17 cellular contexts compared by ENCODE assay signal in the genomic region with DNA sequence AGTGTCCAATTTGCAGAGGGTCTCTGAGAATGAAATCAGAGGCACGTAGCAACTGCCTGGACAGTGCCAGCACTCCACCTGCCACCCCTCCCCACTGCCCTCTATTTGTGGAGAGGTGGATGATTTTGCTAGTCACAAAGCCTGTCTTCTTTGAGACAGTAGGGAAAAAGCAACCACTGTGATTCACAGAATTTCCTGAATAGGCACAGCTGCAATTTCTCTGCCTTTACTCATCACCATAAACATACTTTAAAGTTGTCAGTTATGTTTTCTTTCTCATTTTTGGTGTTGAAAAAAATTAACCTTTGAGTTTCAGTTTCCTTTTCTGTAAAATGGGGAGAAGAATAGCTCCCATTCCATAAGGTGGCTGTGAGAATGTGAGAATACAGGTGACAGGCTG.
DNase-seq lines count a peak whose midpoint lies in the region; TF ChIP-seq lines count a peak whose summit lies in the region.
"Had no signal": no experiment of that assay in that cellular context is flagged by ENCODE, and none has a peak within 500 bp of the region (broad histone marks: within the 10 kb centered on the region; RNA-seq: fewer than 3 reads in every experiment).

No MANE protein-coding gene starts in this region.

- peaks cover 8% of the 10 kb centered on the region for H3K36me3 Mint-ChIP-seq in MCF 10A (ENCODE audit: insufficient read depth, unreplicated experiment)
- peaks cover 18% of the 10 kb centered on the region for H3K36me3 Mint-ChIP-seq in type B pancreatic cell
- H3K36me3 Mint-ChIP-seq: activated naive CD8-positive, alpha-beta T cell treated with anti-CD3 and anti-CD28 coated beads, Interleukin-2, amount 10 ng/mL, durations not matched to agents 7 days and 5 days had no signal

- POLR2A ChIA-PET in MCF 10A (lab: Yijun Ruan, JAX), result interaction anchor here (0.7 to 3.9 kb wide), 10 partner anchors 8 to 131 kb away, joined by 3 to 21 read pairs (median 4); no protein-coding TSS in a partner anchor

- CTCF ChIA-PET in MCF 10A (lab: Yijun Ruan, JAX), result interaction anchor here (0.6 to 0.7 kb wide), 3 partner anchors 428 to 958 kb away, joined by 3 to 4 read pairs (median 3); no protein-coding TSS in a partner anchor

- H3K4me1 ChIP-seq in breast epithelium, result peaks cover 0 to 3% of the 10 kb centered on the region in 2 donors
- peaks cover 48% of the 10 kb centered on the region for H3K4me1 ChIP-seq in SJSA1 (replicated peaks)

- no peak for DNase-seq in MCF 10A (ENCODE audit: unreplicated experiment)
- DNase-seq in breast epithelium (ENCODE audit: low spot score in 2 of 2), result no peak
- no peak for DNase-seq in SJSA1 (ENCODE audit: low read depth in 1 of 2, low spot score in 2 of 2)
- DNase-seq in fibroblast of peridontal ligament (ENCODE audit: extremely low read depth), result peak; percentile 55
- no peak for DNase-seq in type B pancreatic cell (ENCODE audit: extremely low spot score, unreplicated experiment)
- no peak for DNase-seq in stimulated activated naive CD4-positive, alpha-beta T cell treated with Interleukin-2 at 50 U/mL for 16 hours (lab: John Stamatoyannopoulos, UW)
- no peak for DNase-seq in SHP77 treated with DMSO at 0.1 percent for 48 hours (lab: John Stamatoyannopoulos, UW)
- DNase-seq in HuH-7.5 (ENCODE audit: low spot score), result no peak
- DNase-seq: activated CD8-positive, alpha-beta memory T cell treated with anti-CD3 and anti-CD28 coated beads, Interleukin-2, amount 50 U/mL, for 4 hours; activated naive CD8-positive, alpha-beta T cell treated with anti-CD3 and anti-CD28 coated beads, Interleukin-2, amount 10 ng/mL, durations not matched to agents 7 days and 5 days; foreskin melanocyte; NCI-H2081 treated with DMSO at 0.1 percent for 48 hours; stimulated activated CD8-positive, alpha-beta memory T cell treated with anti-CD3 and anti-CD28 coated beads, Interleukin-4, amount 100 ng/mL, for 48 hours; upper lobe of left lung had no signal

- H3K27ac Mint-ChIP-seq in MCF 10A (ENCODE audit: low read depth, unreplicated experiment) (peak overlapping the region; percentile 63), type B pancreatic cell (peak overlapping the region; percentile 33)
- H3K27ac Mint-ChIP-seq: activated naive CD8-positive, alpha-beta T cell treated with anti-CD3 and anti-CD28 coated beads, Interleukin-2, amount 10 ng/mL, durations not matched to agents 7 days and 5 days had no signal

- H3K4me1 Mint-ChIP-seq in MCF 10A (ENCODE audit: insufficient read depth, unreplicated experiment), result peaks cover 43% of the 10 kb centered on the region
- H3K4me1 Mint-ChIP-seq in type B pancreatic cell (ENCODE audit: unreplicated experiment), result peaks cover 63% of the 10 kb centered on the region

- H3K4me3 Mint-ChIP-seq in MCF 10A (ENCODE audit: unreplicated experiment) (no peak overlapping the region), type B pancreatic cell (no peak overlapping the region)
- H3K4me3 Mint-ChIP-seq: activated naive CD8-positive, alpha-beta T cell treated with anti-CD3 and anti-CD28 coated beads, Interleukin-2, amount 10 ng/mL, durations not matched to agents 7 days and 5 days had no signal

- no peaks in the 10 kb centered on the region for H3K36me3 ChIP-seq in breast epithelium
- H3K36me3 ChIP-seq in SJSA1, result peaks cover 9% of the 10 kb centered on the region
- H3K36me3 ChIP-seq: upper lobe of left lung had no signal

- TF ChIP-seq CTCF in MCF 10A (IDR thresholded peaks at IDR 0.05; ENCODE audit: unreplicated experiment) (no peak), breast epithelium (IDR thresholded peaks at IDR 0.05) (no peak), type B pancreatic cell (conservative IDR thresholded peaks at IDR 0.05) (no peak)

- H3K9me3 ChIP-seq in breast epithelium, result no peaks in the 10 kb centered on the region
- no peaks in the 10 kb centered on the region for H3K9me3 ChIP-seq in SJSA1 (replicated peaks)
- H3K9me3 ChIP-seq: upper lobe of left lung had no signal

- H3K9me3 Mint-ChIP-seq in MCF 10A (ENCODE audit: unreplicated experiment), result no peaks in the 10 kb centered on the region
- H3K9me3 Mint-ChIP-seq in type B pancreatic cell, result no peaks in the 10 kb centered on the region
- H3K9me3 Mint-ChIP-seq: activated naive CD8-positive, alpha-beta T cell treated with anti-CD3 and anti-CD28 coated beads, Interleukin-2, amount 10 ng/mL, durations not matched to agents 7 days and 5 days had no signal

- H3K27ac ChIP-seq in breast epithelium, result no peak overlapping the region
- H3K27ac ChIP-seq in SJSA1, result peak overlapping the region; percentile 5; the same call in 1 of the 2 replicates
- H3K27ac ChIP-seq: coronary artery, HL-60, VCaP had no signal

- no peak for TF ChIP-seq POLR2A in breast epithelium (IDR thresholded peaks at IDR 0.05)

- H3K27me3 ChIP-seq in breast epithelium (no peaks in the 10 kb centered on the region), SJSA1 (replicated peaks) (no peaks in the 10 kb centered on the region)
- H3K27me3 ChIP-seq: upper lobe of left lung had no signal

- intact Hi-C loops in MCF 10A (cut with micrococcal nuclease) (loop anchor here (2.0 kb wide), 1 partner anchor 132 kb away; no protein-coding TSS in a partner anchor), breast epithelium (cut with DNase I; ENCODE audit: low total_unique reads) (no loop called here)

- no peak overlapping the region for H3K4me3 ChIP-seq in breast epithelium
- H3K4me3 ChIP-seq in SJSA1, result no peak overlapping the region
- H3K4me3 ChIP-seq: coronary artery, upper lobe of left lung had no signal

- BruUV-seq in MCF 10A (replicated peaks; lab: Mats Ljungman, UMichigan), result no TSS peak

- H3K27me3 Mint-ChIP-seq in MCF 10A (ENCODE audit: insufficient read depth, unreplicated experiment), result no peaks in the 10 kb centered on the region
- no peaks in the 10 kb centered on the region for H3K27me3 Mint-ChIP-seq in type B pancreatic cell
